Comparison of ENCODE assay signal across 10 cellular contexts in the genomic region with DNA sequence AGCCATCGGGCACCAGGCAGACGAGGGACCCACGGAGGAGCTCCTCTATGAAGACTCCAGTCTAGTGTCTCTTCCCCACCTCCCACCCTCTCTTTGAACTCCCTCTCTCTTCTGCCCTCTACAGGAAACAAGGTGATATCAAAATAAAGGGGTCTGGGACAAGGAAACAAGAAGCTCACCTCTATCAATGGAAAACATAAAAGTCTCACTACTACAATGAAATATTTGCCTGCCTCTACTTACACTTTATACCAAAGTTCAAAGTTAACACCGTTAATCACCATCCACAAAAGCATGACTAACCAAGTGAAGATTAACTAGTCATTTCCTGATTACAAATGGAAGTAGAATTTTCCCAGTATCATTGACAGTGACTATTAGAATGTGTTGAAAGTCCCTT.
DNase-seq lines count a peak whose midpoint lies in the region; FAIRE-seq and TF ChIP-seq lines count a peak whose summit lies in the region.
"Had no signal": no experiment of that assay in that cellular context is flagged by ENCODE, and none has a peak within 500 bp of the region (broad histone marks: within the 10 kb centered on the region; RNA-seq: fewer than 3 reads in every experiment).

No MANE protein-coding gene starts in this region.

- intact Hi-C loops in prostate gland (cut with DNase I): no loop called here

- H3K27ac ChIP-seq in osteoblast (ENCODE audit: low read depth, low read length) (peak overlapping the region; percentile 61), prostate gland (no peak overlapping the region)
- H3K27ac ChIP-seq: upper lobe of left lung had no signal

- peaks cover 13% of the 10 kb centered on the region for H4K20me1 ChIP-seq in osteoblast (ENCODE audit: insufficient read depth, low read length)

- H3K4me2 ChIP-seq in osteoblast (ENCODE audit: insufficient read depth, low read length): no peak overlapping the region

- FAIRE-seq in bronchial epithelial cell (lab: Jason Lieb, UNC): no peak
- FAIRE-seq: A204.1 had no signal

- no peak for TF ChIP-seq POLR2A in prostate gland (IDR thresholded peaks at IDR 0.05)

- H3K36me3 ChIP-seq in bronchial epithelial cell (ENCODE audit: control insufficient read depth, insufficient read depth, low read length) (no peaks in the 10 kb centered on the region), osteoblast (ENCODE audit: insufficient read depth, low read length) (no peaks in the 10 kb centered on the region), prostate gland (no peaks in the 10 kb centered on the region)
- H3K36me3 ChIP-seq: upper lobe of left lung had no signal

- H3K4me1 ChIP-seq in osteoblast (ENCODE audit: insufficient read depth, low read length) (peaks cover 30% of the 10 kb centered on the region), prostate gland (replicated peaks) (no peaks in the 10 kb centered on the region)

- H3K9me3 ChIP-seq in osteoblast (ENCODE audit: low read depth, low read length): no peaks in the 10 kb centered on the region
- H3K9me3 ChIP-seq in prostate gland: no peaks in the 10 kb centered on the region
- H3K9me3 ChIP-seq: upper lobe of left lung had no signal

- peaks cover 21% of the 10 kb centered on the region for H3K79me2 ChIP-seq in osteoblast (ENCODE audit: insufficient read depth, low read length)

- TF ChIP-seq CTCF in bronchial epithelial cell (IDR thresholded peaks at IDR 0.05; ENCODE audit: insufficient read depth, low read length, severe bottlenecking) (peak; percentile 5), osteoblast (IDR thresholded peaks at IDR 0.05; ENCODE audit: extremely low read depth, low read depth, low read length) (peak; percentile 16), prostate gland (IDR thresholded peaks at IDR 0.05) (no peak)

- WGBS in prostate gland: 82% methylated on average over 4 of the region's 4 CpGs

- H2AFZ ChIP-seq in osteoblast (ENCODE audit: low read length): no peak overlapping the region

- H3K4me3 ChIP-seq in bronchial epithelial cell (ENCODE audit: low read depth, low read length) (no peak overlapping the region), osteoblast (ENCODE audit: insufficient read depth, low read length) (no peak overlapping the region), prostate gland (no peak overlapping the region)
- H3K4me3 ChIP-seq: upper lobe of left lung had no signal

- DNase-seq in NCI-H1105 treated with DMSO at 0.1 percent for 48 hours (lab: John Stamatoyannopoulos, UW) (peak; percentile 5), NCI-H1105 (lab: John Stamatoyannopoulos, UW) (no peak), M059J (ENCODE audit: low read depth) (peak; percentile 55), bronchial epithelial cell (ENCODE audit: low read depth) (peak; percentile 93), osteoblast (ENCODE audit: insufficient read length, low spot score, missing footprints) (peak; percentile 44), prostate gland (ENCODE audit: low spot score) (no peak), UCSD-AML1 (lab: John Stamatoyannopoulos, UW; ENCODE audit: unreplicated experiment) (no peak)
- DNase-seq in stimulated activated CD4-positive, alpha-beta T cell treated with anti-CD3 and anti-CD28 coated beads, Interleukin-1b, Interleukin-23, amount 100 ng/mL, for 48 hours: no peak
- DNase-seq: upper lobe of left lung had no signal

- H3K27me3 ChIP-seq in bronchial epithelial cell (ENCODE audit: control insufficient read depth, insufficient read depth, low read length) (no peaks in the 10 kb centered on the region), osteoblast (ENCODE audit: insufficient read depth, low read length) (no peaks in the 10 kb centered on the region), prostate gland (replicated peaks; ENCODE audit: insufficient read depth) (no peaks in the 10 kb centered on the region)
- H3K27me3 ChIP-seq: upper lobe of left lung had no signal

Comparison
In these comparisons a context has a peak if more than half of its experiments do, and no peak if none do; other contexts are left out.
1. DNase-seq: peak in NCI-H1105 treated with DMSO at 0.1 percent for 48 hours (single experiment), M059J (single experiment), bronchial epithelial cell (single experiment) and osteoblast (single experiment); none in NCI-H1105 (single experiment), prostate gland (single experiment), UCSD-AML1 (single experiment) and stimulated activated CD4-positive, alpha-beta T cell treated with anti-CD3 and anti-CD28 coated beads, Interleukin-1b, Interleukin-23, amount 100 ng/mL, for 48 hours (single experiment).
2. CTCF ChIP-seq: peak in bronchial epithelial cell (single experiment) and osteoblast (single experiment); none in prostate gland (0 of 4).